In genomic region chr19:1027953-1028902, GRCh38 we compare ENCODE assay signal across 8 cellular contexts. TPM values are rescaled to one million over a fixed set of nuclear protein-coding genes. Genes with fewer than 3 reads are reported as not detected.
DNase-seq lines count a peak whose midpoint lies in the region; ATAC-seq lines count a peak whose summit lies in the region.

No MANE protein-coding gene starts in this region.

- H3K27me3 Mint-ChIP-seq in central memory CD8-positive, alpha-beta T cell, result no peaks in the 10 kb centered on the region

- H3K9me3 Mint-ChIP-seq in central memory CD8-positive, alpha-beta T cell, result no peaks in the 10 kb centered on the region
- H3K9me3 Mint-ChIP-seq in stimulated activated effector memory CD8-positive, alpha-beta T cell treated with anti-CD3 and anti-CD28 coated beads, Interleukin-12 subunit alpha, Interleukin-12 subunit beta, amount 100 ng/mL, for 72 hours, result no peaks in the 10 kb centered on the region

- peaks cover 2% of the 10 kb centered on the region for H3K27me3 ChIP-seq in layer of hippocampus (ENCODE audit: control insufficient read depth, insufficient read depth, low read length)

- H3K36me3 Mint-ChIP-seq in central memory CD8-positive, alpha-beta T cell (ENCODE audit: insufficient read depth), result peaks cover 47% of the 10 kb centered on the region
- H3K36me3 Mint-ChIP-seq in stimulated activated effector memory CD8-positive, alpha-beta T cell treated with anti-CD3 and anti-CD28 coated beads, Interleukin-12 subunit alpha, Interleukin-12 subunit beta, amount 100 ng/mL, for 72 hours, result peaks cover 46% of the 10 kb centered on the region

- H3K4me1 Mint-ChIP-seq in central memory CD8-positive, alpha-beta T cell, result peaks cover 29% of the 10 kb centered on the region
- H3K4me1 Mint-ChIP-seq in stimulated activated effector memory CD8-positive, alpha-beta T cell treated with anti-CD3 and anti-CD28 coated beads, Interleukin-12 subunit alpha, Interleukin-12 subunit beta, amount 100 ng/mL, for 72 hours, result peaks cover 40% of the 10 kb centered on the region

- peak overlapping the region; percentile 91 for H3K27ac Mint-ChIP-seq in central memory CD8-positive, alpha-beta T cell (ENCODE audit: low read depth)
- H3K27ac Mint-ChIP-seq in stimulated activated effector memory CD8-positive, alpha-beta T cell treated with anti-CD3 and anti-CD28 coated beads, Interleukin-12 subunit alpha, Interleukin-12 subunit beta, amount 100 ng/mL, for 72 hours, result peak overlapping the region; percentile 54

- DNase-seq in ELR (ENCODE audit: low read depth) (peak; percentile 92), HT-29 (ENCODE audit: low spot score) (peak; percentile 71), T-helper 22 cell (ENCODE audit: low read depth) (peak; percentile 51)
- no peak for DNase-seq in central memory CD8-positive, alpha-beta T cell (ENCODE audit: low spot score in 2 of 2)
- DNase-seq in stimulated activated effector memory CD8-positive, alpha-beta T cell treated with anti-CD3 and anti-CD28 coated beads, Interleukin-12 subunit alpha, Interleukin-12 subunit beta, amount 100 ng/mL, for 72 hours (ENCODE audit: low spot score in 2 of 2), result peak in 1 of 2 donors; percentile 73

- H3K4me3 Mint-ChIP-seq in central memory CD8-positive, alpha-beta T cell, result peak overlapping the region; percentile 98
- H3K4me3 Mint-ChIP-seq in stimulated activated effector memory CD8-positive, alpha-beta T cell treated with anti-CD3 and anti-CD28 coated beads, Interleukin-12 subunit alpha, Interleukin-12 subunit beta, amount 100 ng/mL, for 72 hours, result peak overlapping the region; percentile 94

- ATAC-seq in central memory CD8-positive, alpha-beta T cell (replicated peaks; ENCODE audit: extremely low read depth, poor library complexity, severe bottlenecking), result peak; percentile 19
- ATAC-seq in stimulated activated effector memory CD8-positive, alpha-beta T cell treated with anti-CD3 and anti-CD28 coated beads, Interleukin-12 subunit alpha, Interleukin-12 subunit beta, amount 100 ng/mL, for 72 hours, result peak; percentile 61
- no peak for ATAC-seq in HG03095 (IDR thresholded peaks at IDR 0.05; ENCODE audit: unreplicated experiment)
- no peak for ATAC-seq in HG03097 (IDR thresholded peaks at IDR 0.05; ENCODE audit: low FRiP score, unreplicated experiment)

- peak overlapping the region; percentile 71 for H3K27ac ChIP-seq in layer of hippocampus (ENCODE audit: low read depth, low read length)

RNA-seq across cellular contexts. Expression of gene CNN2, which starts 1.8 kb away (rescaled TPM):
- total RNA-seq in HT-29 (2014; rRNA removed; shearing (Covaris generic)), result 265 and 298 TPM in 2 replicates

RNA-seq across cellular contexts. Expression of gene RNU6-2, which starts 6.9 kb away (rescaled TPM):
- not detected in 2 replicates for total RNA-seq in HT-29 (2014; rRNA removed; shearing (Covaris generic))

RNA-seq across cellular contexts. Expression of gene TMEM259, which starts 7.3 kb away (rescaled TPM):
- total RNA-seq in HT-29 (2014; rRNA removed; shearing (Covaris generic)), result 236 and 253 TPM in 2 replicates

RNA-seq across cellular contexts. Expression of gene ABCA7, which starts 11.7 kb away (rescaled TPM):
- 56.9 and 76.3 TPM in 2 replicates for total RNA-seq in HT-29 (2014; rRNA removed; shearing (Covaris generic))

RNA-seq across cellular contexts. Expression of gene GRIN3B, which starts 28.0 kb away (rescaled TPM):
- not detected in 2 replicates for total RNA-seq in HT-29 (2014; rRNA removed; shearing (Covaris generic))

Comparison
In these comparisons a context has a peak if more than half of its experiments do, and no peak if none do; other contexts are left out.
1. DNase-seq: peak in ELR (single experiment), HT-29 (single experiment) and T-helper 22 cell (single experiment); none in central memory CD8-positive, alpha-beta T cell (0 of 2).
2. ATAC-seq: peak in central memory CD8-positive, alpha-beta T cell (single experiment) and stimulated activated effector memory CD8-positive, alpha-beta T cell treated with anti-CD3 and anti-CD28 coated beads, Interleukin-12 subunit alpha, Interleukin-12 subunit beta, amount 100 ng/mL, for 72 hours (single experiment); none in HG03095 (single experiment) and HG03097 (single experiment).